In genomic region chr3:128479558-128480086, GRCh38 we compare ENCODE assay signal across 23 cellular contexts. TPM values are rescaled to one million over a fixed set of nuclear protein-coding genes. Genes with fewer than 3 reads are reported as not detected.
DNase-seq lines count a peak whose midpoint lies in the region; ATAC-seq and TF ChIP-seq lines count a peak whose summit lies in the region.
"Had no signal": no experiment of that assay in that cellular context is flagged by ENCODE, and none has a peak within 500 bp of the region (broad histone marks: within the 10 kb centered on the region; RNA-seq: fewer than 3 reads in every experiment).

No MANE protein-coding gene starts in this region.

- H3K4me1 ChIP-seq in right atrium auricular region (peaks cover 0 to 46% of the 10 kb centered on the region in 2 donors), Loucy (ENCODE audit: insufficient read depth, low read length, poor library complexity, severe bottlenecking) (peaks cover 33% of the 10 kb centered on the region), subcutaneous abdominal adipose tissue (ENCODE audit: control insufficient read depth in 5 of 5, insufficient read depth in 5 of 5, low read length in 5 of 5) (peaks cover 3 to 50% (median 32%) of the 10 kb centered on the region in 5 donors)
- H3K4me1 ChIP-seq: Peyer's patch had no signal

- H3K9me3 Mint-ChIP-seq in chondrocyte (ENCODE audit: low read depth): no peaks in the 10 kb centered on the region

- no peak overlapping the region for H2AFZ ChIP-seq in Loucy (ENCODE audit: low read length)

- H3K36me3 Mint-ChIP-seq in chondrocyte (ENCODE audit: low read depth): no peaks in the 10 kb centered on the region

- H4K20me1 ChIP-seq in Loucy (ENCODE audit: insufficient read depth, low read length, poor library complexity, severe bottlenecking): no peaks in the 10 kb centered on the region

- peak overlapping the region; percentile 29 for H3K4me2 ChIP-seq in Loucy (ENCODE audit: low read depth, low read length, poor library complexity, severe bottlenecking)
- H3K4me2 ChIP-seq: SK-N-SH had no signal

- H3F3A ChIP-seq in Loucy (ENCODE audit: low read depth): peaks cover 13% of the 10 kb centered on the region

- H3K27ac ChIP-seq in right atrium auricular region (no peak overlapping the region), subcutaneous abdominal adipose tissue (ENCODE audit: low read depth, low read length) (peak overlapping the region; percentile 41)
- H3K27ac ChIP-seq: Peyer's patch had no signal

- H3K4me1 Mint-ChIP-seq in chondrocyte (ENCODE audit: low read depth): peaks cover 14% of the 10 kb centered on the region

- intact Hi-C loops in Right ventricle myocardium superior (cut with DNase I): loop anchor here (10.0 kb wide), 1 partner anchor 95 kb away; no protein-coding TSS in a partner anchor

- H3K36me3 ChIP-seq in right atrium auricular region (no peaks in the 10 kb centered on the region), Loucy (ENCODE audit: insufficient read depth, low read length) (peaks cover 8% of the 10 kb centered on the region; the same call in 1 of the 2 replicates), subcutaneous abdominal adipose tissue (ENCODE audit: control insufficient read depth in 5 of 5, insufficient read depth in 5 of 5, low read length in 5 of 5) (no peaks in the 10 kb centered on the region)
- H3K36me3 ChIP-seq: Peyer's patch had no signal

- no peak for ATAC-seq in Right ventricle myocardium superior (ENCODE audit: poor library complexity)
- ATAC-seq: HCT116 had no signal

- TF ChIP-seq CTCF in right atrium auricular region (IDR thresholded peaks at IDR 0.05): no peak
- TF ChIP-seq CTCF in Loucy (conservative IDR thresholded peaks at IDR 0.05; ENCODE audit: low read length): no peak
- no peak for TF ChIP-seq CTCF in chondrocyte (IDR thresholded peaks at IDR 0.05)

- H3K9me3 ChIP-seq in right atrium auricular region: no peaks in the 10 kb centered on the region
- H3K9me3 ChIP-seq in Loucy (ENCODE audit: insufficient read depth, low read depth, low read length): no peaks in the 10 kb centered on the region
- H3K9me3 ChIP-seq in subcutaneous abdominal adipose tissue (ENCODE audit: control insufficient read depth in 5 of 5, low read length in 5 of 5): no peaks in the 10 kb centered on the region
- H3K9me3 ChIP-seq: Peyer's patch, SK-N-SH had no signal

- H3K4me3 ChIP-seq in right atrium auricular region (no peak overlapping the region), Loucy (ENCODE audit: low read length, poor library complexity, severe bottlenecking) (no peak overlapping the region), subcutaneous abdominal adipose tissue (ENCODE audit: low read depth in 1 of 5, low read length in 5 of 5) (no peak overlapping the region)
- H3K4me3 ChIP-seq: Peyer's patch had no signal

- H3K79me2 ChIP-seq in Loucy (ENCODE audit: insufficient read depth, low read length): peaks cover 35% of the 10 kb centered on the region; the same call in 1 of the 2 replicates

- H3K27me3 ChIP-seq in right atrium auricular region (peaks cover 9 to 16% of the 10 kb centered on the region in 2 donors), Loucy (ENCODE audit: insufficient read depth, low read length, poor library complexity, severe bottlenecking) (no peaks in the 10 kb centered on the region), subcutaneous abdominal adipose tissue (ENCODE audit: control insufficient read depth in 5 of 5, insufficient read depth in 4 of 5, low read length in 5 of 5) (peaks cover 41 to 77% (median 44%) of the 10 kb centered on the region in 5 donors)

- H3K9me2 ChIP-seq in Loucy (replicated peaks; ENCODE audit: low read depth, low read length): no peaks in the 10 kb centered on the region
- H3K9me2 ChIP-seq: SK-N-SH had no signal

- H3K27ac Mint-ChIP-seq in chondrocyte (ENCODE audit: unreplicated experiment): no peak overlapping the region

- peak; percentile 13 for DNase-seq in Right ventricle myocardium superior
- DNase-seq in right atrium auricular region (ENCODE audit: low spot score): no peak
- DNase-seq in chondrocyte (ENCODE audit: low spot score): peak; percentile 38
- no peak for DNase-seq in stimulated activated CD4-positive, alpha-beta T cell treated with anti-CD3 and anti-CD28 coated beads, Interleukin-2, amount 100 ng/mL, for 48 hours
- no peak for DNase-seq in NCI-H82 treated with DMSO at 0.1 percent for 48 hours (lab: John Stamatoyannopoulos, UW; ENCODE audit: unreplicated experiment)
- no peak for DNase-seq in activated CD8-positive, alpha-beta memory T cell treated with anti-CD3 and anti-CD28 coated beads for 24 hours
- DNase-seq: 8988T, ACHN, Karpas-422, NCI-H1092 treated with DMSO at 0.1 percent for 48 hours, NCI-H146, NCI-H1930, NCI-H2107, NCI-H524 treated with DMSO at 0.1 percent for 48 hours, NCI-H82, Peyer's patch, SK-N-SH had no signal

- no peak overlapping the region for H3K4me3 Mint-ChIP-seq in chondrocyte (ENCODE audit: unreplicated experiment)

- no peak overlapping the region for H3K9ac ChIP-seq in Loucy (ENCODE audit: low read depth, low read length, poor library complexity, severe bottlenecking)
- no peak overlapping the region for H3K9ac ChIP-seq in subcutaneous abdominal adipose tissue (ENCODE audit: low read length in 5 of 5)
- H3K9ac ChIP-seq: SK-N-SH had no signal

- H3K27me3 Mint-ChIP-seq in chondrocyte (ENCODE audit: low read depth): peaks cover 35% of the 10 kb centered on the region

RNA-seq across cellular contexts. Expression of gene DNAJB8, which starts 12.9 kb away (rescaled TPM):
- total RNA-seq in Right ventricle myocardium superior: not detected
- total RNA-seq in right atrium auricular region: not detected
- not detected in 3 replicates for total RNA-seq in chondrocyte
- total RNA-seq: H1, HT-29, M059J, Peyer's patch had no signal

RNA-seq across cellular contexts. Expression of gene GATA2, which starts 13.4 kb away (rescaled TPM):
- 8.3 TPM for total RNA-seq in Right ventricle myocardium superior
- 10 to 100 TPM; 17.7 to 26.1 TPM for total RNA-seq in right atrium auricular region
- 0.10 to 0.44 TPM in 2 of 3 replicates, not detected in the other for total RNA-seq in chondrocyte

Comparison
In these comparisons a context has a peak if more than half of its experiments do, and no peak if none do; other contexts are left out.
1. DNase-seq: peak in Right ventricle myocardium superior (single experiment) and chondrocyte (single experiment); none in right atrium auricular region (single experiment), stimulated activated CD4-positive, alpha-beta T cell treated with anti-CD3 and anti-CD28 coated beads, Interleukin-2, amount 100 ng/mL, for 48 hours (0 of 2), NCI-H82 treated with DMSO at 0.1 percent for 48 hours (single experiment) and activated CD8-positive, alpha-beta memory T cell treated with anti-CD3 and anti-CD28 coated beads for 24 hours (single experiment).